8 cellular contexts compared by ENCODE assay signal in genomic region chr3:196969660-196970546, GRCh38. TPM values are rescaled to one million over a fixed set of nuclear protein-coding genes. Genes with fewer than 3 reads are reported as not detected.
DNase-seq lines count a peak whose midpoint lies in the region; ATAC-seq, FAIRE-seq and TF ChIP-seq lines count a peak whose summit lies in the region.

No MANE protein-coding gene starts in this region.

- WGBS in thyroid gland, 2 donors = 29 to 57% methylated on average over 15 to 31 of the region's 100 CpGs

- no peaks in the 10 kb centered on the region for H3K9me3 ChIP-seq in CD4-positive, CD25-positive, alpha-beta regulatory T cell (ENCODE audit: control insufficient read depth in 2 of 2, low read length in 2 of 2)
- H3K9me3 ChIP-seq in Panc1 (ENCODE audit: control insufficient read depth, insufficient read depth, low read depth, low read length) (no peaks in the 10 kb centered on the region), thyroid gland (no peaks in the 10 kb centered on the region)

- TF ChIP-seq CTCF in Panc1 (IDR thresholded peaks at IDR 0.05) (peak; percentile 100), thyroid gland (IDR thresholded peaks at IDR 0.05) (peak in 4 of 6 experiments; percentile 73 to 97 (median 90))

- no peak for FAIRE-seq in frontal cortex (lab: Jason Lieb, UNC)

- peaks cover 0 to 18% (median 3%) of the 10 kb centered on the region in 4 donors for H3K4me1 Mint-ChIP-seq in CD4-positive, CD25-positive, alpha-beta regulatory T cell
- H3K4me1 Mint-ChIP-seq in activated T-helper 2 cell treated with anti-CD3 and anti-CD28 coated beads, Interferon-gamma antibody, Interleukin-2, Interleukin-4, amounts not matched to agents 10 μg/mL and 5 μg/mL and 100 μg/mL, durations not matched to agents 14 hours and 24 hours and 36 hours (ENCODE audit: low read depth) = peaks cover 11% of the 10 kb centered on the region

- no peaks in the 10 kb centered on the region for H3K36me3 Mint-ChIP-seq in CD4-positive, CD25-positive, alpha-beta regulatory T cell
- H3K36me3 Mint-ChIP-seq in activated T-helper 2 cell treated with anti-CD3 and anti-CD28 coated beads, Interferon-gamma antibody, Interleukin-2, Interleukin-4, amounts not matched to agents 10 μg/mL and 5 μg/mL and 100 μg/mL, durations not matched to agents 14 hours and 24 hours and 36 hours (ENCODE audit: low read depth) = peaks cover 28% of the 10 kb centered on the region

- no peak overlapping the region for H3K4me3 ChIP-seq in CD4-positive, CD25-positive, alpha-beta regulatory T cell (ENCODE audit: low read depth, low read length)
- peak overlapping the region; percentile 52 to 72 for H3K4me3 ChIP-seq in Panc1 (ENCODE audit: low read depth in 2 of 2, low read length in 2 of 2)
- peak overlapping the region in 2 of 3 donors; percentile 39 to 69 for H3K4me3 ChIP-seq in thyroid gland (replicated peaks in 1 of 3)

- peaks cover 3% of the 10 kb centered on the region for H3K27me3 ChIP-seq in CD4-positive, CD25-positive, alpha-beta regulatory T cell (ENCODE audit: control insufficient read depth, insufficient read depth, low read length)
- no peaks in the 10 kb centered on the region for H3K27me3 ChIP-seq in Panc1 (ENCODE audit: control insufficient read depth, insufficient read depth, low read length)
- H3K27me3 ChIP-seq in thyroid gland = no peaks in the 10 kb centered on the region

- POLR2A ChIA-PET in Panc1 (lab: Charles Lee) = no interaction called here

- H3K9me3 Mint-ChIP-seq in CD4-positive, CD25-positive, alpha-beta regulatory T cell = no peaks in the 10 kb centered on the region
- H3K9me3 Mint-ChIP-seq in activated T-helper 2 cell treated with anti-CD3 and anti-CD28 coated beads, Interferon-gamma antibody, Interleukin-2, Interleukin-4, amounts not matched to agents 10 μg/mL and 5 μg/mL and 100 μg/mL, durations not matched to agents 14 hours and 24 hours and 36 hours = peaks cover 9% of the 10 kb centered on the region

- H3K27ac ChIP-seq in CD4-positive, CD25-positive, alpha-beta regulatory T cell (ENCODE audit: insufficient read depth, low read length, poor library complexity, severe bottlenecking) = no peak overlapping the region
- H3K27ac ChIP-seq in Panc1 (ENCODE audit: low read length) (no peak overlapping the region), thyroid gland (peak overlapping the region in 2 of 3 donors; percentile 62 to 73)

- peak overlapping the region; percentile 83 to 96 (median 87) for H3K4me3 Mint-ChIP-seq in CD4-positive, CD25-positive, alpha-beta regulatory T cell
- H3K4me3 Mint-ChIP-seq in activated T-helper 2 cell treated with anti-CD3 and anti-CD28 coated beads, Interferon-gamma antibody, Interleukin-2, Interleukin-4, amounts not matched to agents 10 μg/mL and 5 μg/mL and 100 μg/mL, durations not matched to agents 14 hours and 24 hours and 36 hours (ENCODE audit: low read depth) = peak overlapping the region; percentile 80

- intact Hi-C loops in Panc1 (cut with micrococcal nuclease; ENCODE audit: unreplicated experiment) = loop anchor here (10.0 kb wide), 1 partner anchor 445 kb away; no protein-coding TSS in a partner anchor
- intact Hi-C loops in activated T-helper 2 cell treated with anti-CD3 and anti-CD28 coated beads, Interferon-gamma antibody, Interleukin-2, Interleukin-4, amounts not matched to agents 10 μg/mL and 5 μg/mL and 100 μg/mL, durations not matched to agents 14 hours and 24 hours and 36 hours (cut with micrococcal nuclease) = loop anchor here (1.0 to 10.0 kb wide), 3 partner anchors 27 to 435 kb away; partner anchors contain the start of gene NCBP2
- intact Hi-C loops in thyroid gland (cut with DNase I) = loop anchor here (10.0 kb wide), 1 partner anchor 125 kb away; no protein-coding TSS in a partner anchor

- in situ Hi-C loops in Panc1 (cut with HindIII; ENCODE audit: low pct_unique_long_range_greater_than_20kb, low sequenced_read_pairs) = no loop called here

- peaks cover 13% of the 10 kb centered on the region for H3K27me3 Mint-ChIP-seq in CD4-positive, CD25-positive, alpha-beta regulatory T cell
- H3K27me3 Mint-ChIP-seq in activated T-helper 2 cell treated with anti-CD3 and anti-CD28 coated beads, Interferon-gamma antibody, Interleukin-2, Interleukin-4, amounts not matched to agents 10 μg/mL and 5 μg/mL and 100 μg/mL, durations not matched to agents 14 hours and 24 hours and 36 hours (ENCODE audit: low read depth) = peaks cover 6% of the 10 kb centered on the region

- ATAC-seq in CD4-positive, CD25-positive, alpha-beta regulatory T cell (ENCODE audit: low read depth in 2 of 2) = peak; percentile 64 to 73
- peak; percentile 42 for ATAC-seq in GM19395 (IDR thresholded peaks at IDR 0.05; ENCODE audit: unreplicated experiment)
- ATAC-seq in Panc1 = peak; percentile 88

- TF ChIP-seq POLR2A in thyroid gland (IDR thresholded peaks at IDR 0.05) = no peak

- no peaks in the 10 kb centered on the region for H3K36me3 ChIP-seq in CD4-positive, CD25-positive, alpha-beta regulatory T cell (ENCODE audit: control insufficient read depth, insufficient read depth, low read length)
- H3K36me3 ChIP-seq in Panc1 (ENCODE audit: control insufficient read depth, insufficient read depth, low read length) = no peaks in the 10 kb centered on the region
- no peaks in the 10 kb centered on the region for H3K36me3 ChIP-seq in thyroid gland

- peaks cover 11% of the 10 kb centered on the region for H3K4me1 ChIP-seq in CD4-positive, CD25-positive, alpha-beta regulatory T cell (ENCODE audit: control insufficient read depth, insufficient read depth, low read length, poor library complexity, severe bottlenecking)
- H3K4me1 ChIP-seq in Panc1 (ENCODE audit: control insufficient read depth, insufficient read depth, low read length) = peaks cover 12% of the 10 kb centered on the region
- peaks cover 6 to 10% of the 10 kb centered on the region in 2 donors for H3K4me1 ChIP-seq in thyroid gland

- peak; percentile 58 to 64 (median 61) for DNase-seq in CD4-positive, CD25-positive, alpha-beta regulatory T cell
- DNase-seq in HK-2 (ENCODE audit: unreplicated experiment) (peak; percentile 74), Panc1 (ENCODE audit: low read depth, low spot score) (no peak), frontal cortex (ENCODE audit: low spot score in 2 of 2) (peak; percentile 81 to 84), nucleus accumbens (lab: John Stamatoyannopoulos, UW) (peak in 29 of 56 donors; percentile 4 to 62 (median 25)), thyroid gland (peak; percentile 39 to 41)
- DNase-seq in activated T-helper 2 cell treated with anti-CD3 and anti-CD28 coated beads, Interferon-gamma antibody, Interleukin-2, Interleukin-4, amounts not matched to agents 10 μg/mL and 5 μg/mL and 100 μg/mL, durations not matched to agents 14 hours and 24 hours and 36 hours (ENCODE audit: low spot score) = peak; percentile 63

- peak overlapping the region in 1 of 3 donors; percentile 20 for H3K27ac Mint-ChIP-seq in CD4-positive, CD25-positive, alpha-beta regulatory T cell
- peak overlapping the region; percentile 74 for H3K27ac Mint-ChIP-seq in activated T-helper 2 cell treated with anti-CD3 and anti-CD28 coated beads, Interferon-gamma antibody, Interleukin-2, Interleukin-4, amounts not matched to agents 10 μg/mL and 5 μg/mL and 100 μg/mL, durations not matched to agents 14 hours and 24 hours and 36 hours

- BruUV-seq in Panc1 (replicated peaks; lab: Mats Ljungman, UMichigan) = no TSS peak

- CTCF ChIA-PET in Panc1 (lab: Charles Lee) = interaction anchor here (0.6 to 1.3 kb wide), 2 partner anchors 60 to 359 kb away, joined by 3 read pairs; no protein-coding TSS in a partner anchor

RNA-seq across cellular contexts. Expression of gene PIGZ, which starts 1.3 kb away (rescaled TPM):
- total RNA-seq in CD4-positive, CD25-positive, alpha-beta regulatory T cell = 0.47 TPM
- under 1 TPM in 3 of 4 donors, not detected in 1; 0.34 to 0.47 (median 0.37) TPM for polyA plus RNA-seq in CD4-positive, CD25-positive, alpha-beta regulatory T cell
- 6.3 TPM for total RNA-seq in Panc1 (2021; ENCODE audit: unreplicated experiment)
- 6.6 TPM for polyA plus RNA-seq in Panc1 (2012; ENCODE audit: insufficient read length)
- 2.1 and 2.4 TPM in 2 replicates for total RNA-seq in activated T-helper 2 cell treated with anti-CD3 and anti-CD28 coated beads, Interferon-gamma antibody, Interleukin-2, Interleukin-4, amounts not matched to agents 10 μg/mL and 5 μg/mL and 100 μg/mL, durations not matched to agents 14 hours and 24 hours and 36 hours
- 2.9 TPM for total RNA-seq in frontal cortex
- total RNA-seq in thyroid gland = 1 to 10 TPM in 3 of 4 donors, under 1 TPM in 1; 0.46 to 9.5 (median 6.3) TPM

RNA-seq across cellular contexts. Expression of gene NCBP2, which starts 27.6 kb away (rescaled TPM):
- total RNA-seq in CD4-positive, CD25-positive, alpha-beta regulatory T cell = 46.0 TPM
- 10 to 100 TPM; 56.7 to 78.0 (median 69.6) TPM for polyA plus RNA-seq in CD4-positive, CD25-positive, alpha-beta regulatory T cell
- 122 TPM for total RNA-seq in Panc1 (2021; ENCODE audit: unreplicated experiment)
- polyA plus RNA-seq in Panc1 (2012; ENCODE audit: insufficient read length) = 133 TPM
- 82.2 and 83.9 TPM in 2 replicates for total RNA-seq in activated T-helper 2 cell treated with anti-CD3 and anti-CD28 coated beads, Interferon-gamma antibody, Interleukin-2, Interleukin-4, amounts not matched to agents 10 μg/mL and 5 μg/mL and 100 μg/mL, durations not matched to agents 14 hours and 24 hours and 36 hours
- 91.3 TPM for total RNA-seq in frontal cortex
- total RNA-seq in thyroid gland = 10 to 100 TPM; 42.4 to 61.3 (median 53.6) TPM

RNA-seq across cellular contexts. Expression of gene MELTF, which starts 59.7 kb away (rescaled TPM):
- 1.4 TPM for total RNA-seq in CD4-positive, CD25-positive, alpha-beta regulatory T cell
- polyA plus RNA-seq in CD4-positive, CD25-positive, alpha-beta regulatory T cell = under 1 TPM; 0.10 to 0.84 (median 0.35) TPM
- total RNA-seq in Panc1 (2021; ENCODE audit: unreplicated experiment) = 18.7 TPM
- 15.5 TPM for polyA plus RNA-seq in Panc1 (2012; ENCODE audit: insufficient read length)
- total RNA-seq in activated T-helper 2 cell treated with anti-CD3 and anti-CD28 coated beads, Interferon-gamma antibody, Interleukin-2, Interleukin-4, amounts not matched to agents 10 μg/mL and 5 μg/mL and 100 μg/mL, durations not matched to agents 14 hours and 24 hours and 36 hours = 7.2 and 7.6 TPM in 2 replicates
- total RNA-seq in frontal cortex = 1.2 TPM
- total RNA-seq in thyroid gland = 10 to 100 TPM in 1 of 4 donors, 1 to 10 TPM in 3; 2.7 to 13.8 (median 4.3) TPM

Comparison
In these comparisons a context has a peak if more than half of its experiments do, and no peak if none do; other contexts are left out.
1. H3K27ac ChIP-seq: peak in thyroid gland (2 of 3); none in CD4-positive, CD25-positive, alpha-beta regulatory T cell (single experiment) and Panc1 (single experiment).
2. Peak in every context shown above with its lines, with median percentiles within 50 percentile points of each other: ATAC-seq.